Comparison of ENCODE assay signal across 25 cellular contexts in the genomic region with DNA sequence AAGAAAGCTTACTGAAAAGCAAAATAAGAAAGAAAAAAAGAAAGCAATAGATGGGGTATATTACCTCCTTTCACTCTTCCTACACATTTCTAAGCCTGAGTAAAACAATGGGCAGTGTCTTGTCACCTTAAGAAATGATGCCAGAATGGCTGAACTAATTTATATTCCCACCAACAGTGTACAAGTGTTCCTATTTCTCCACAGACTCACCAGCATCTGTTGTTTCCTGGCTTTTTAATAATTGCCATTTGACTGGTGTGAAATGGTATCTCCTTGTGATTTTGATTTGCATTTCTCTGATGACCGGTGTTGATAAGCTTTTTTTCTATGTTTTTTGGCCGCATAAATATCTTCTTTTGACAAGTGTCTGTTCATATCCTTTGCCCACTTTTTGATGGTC.
"Had no signal": no experiment of that assay in that cellular context is flagged by ENCODE, and none has a peak within 500 bp of the region (broad histone marks: within the 10 kb centered on the region; RNA-seq: fewer than 3 reads in every experiment).

No MANE protein-coding gene starts in this region.

- H3K36me3 ChIP-seq: stomach, suprapubic skin, thoracic aorta, thyroid gland, tibial artery, transverse colon, upper lobe of left lung, upper lobe of right lung, uterus, vagina had no signal

- ATAC-seq: stimulated activated effector memory CD8-positive, alpha-beta T cell treated with anti-CD3 and anti-CD28 coated beads, Interleukin-12 subunit alpha, Interleukin-12 subunit beta, amount 100 ng/mL, for 72 hours; stimulated activated memory B cell treated with anti-CD40 and anti-IgM and Interleukin-4, amounts not matched to agents 10 μg/mL and 1 μg/mL and 100 μg/mL, for 72 hours; stimulated activated naive B cell treated with anti-CD40 and anti-IgM and Interleukin-4, amounts not matched to agents 10 μg/mL and 1 μg/mL and 100 μg/mL, for 72 hours; stimulated activated naive CD8-positive, alpha-beta T cell treated with anti-CD3 and anti-CD28 coated beads, Interleukin-15, amount 100 ng/mL, for 72 hours; stimulated activated naive CD8-positive, alpha-beta T cell treated with anti-CD3 and anti-CD28 coated beads, Interleukin-15, Interleukin-2, amounts not matched to agents 100 U/mL and 50 U/mL, for 24 hours; upper lobe of right lung had no signal

- H3K9me3 ChIP-seq: stomach, suprapubic skin, testis, thoracic aorta, thyroid gland, tibial artery, transverse colon, upper lobe of right lung, uterus, vagina had no signal

- H3K4me1 ChIP-seq: stomach, suprapubic skin, testis, thyroid gland, tibial artery, transverse colon, upper lobe of left lung, upper lobe of right lung, uterus, vagina had no signal

- DNase-seq: stimulated activated CD4-positive, alpha-beta T cell treated with anti-CD3 and anti-CD28 coated beads, Interleukin-2, amount 100 ng/mL, for 48 hours; stimulated activated CD4-positive, alpha-beta T cell treated with anti-CD3 and anti-CD28 coated beads, Interleukin-4, amount 100 ng/mL, for 1 hour; stimulated activated CD4-positive, alpha-beta T cell treated with anti-CD3 and anti-CD28 coated beads, Interleukin-4, amount 100 ng/mL, for 24 hours; stimulated activated CD4-positive, alpha-beta T cell treated with anti-CD3 and anti-CD28 coated beads, Interleukin-4, amount 100 ng/mL, for 4 hours; stimulated activated CD8-positive, alpha-beta memory T cell treated with anti-CD3 and anti-CD28 coated beads, Interleukin-4, amount 100 ng/mL, for 48 hours; stimulated activated naive B cell treated with anti-CD40 and anti-IgM and Interleukin-4, amounts not matched to agents 10 μg/mL and 1 μg/mL and 100 μg/mL, for 72 hours; stimulated activated naive CD4-positive, alpha-beta T cell; stimulated activated naive CD4-positive, alpha-beta T cell treated with Interleukin-2 at 50 U/mL for 16 hours; stimulated activated naive CD8-positive, alpha-beta T cell treated with anti-CD3 and anti-CD28 coated beads, Interleukin-15, amount 100 ng/mL, for 72 hours; stimulated activated naive CD8-positive, alpha-beta T cell treated with anti-CD3 and anti-CD28 coated beads, Interleukin-15, Interleukin-2, amounts not matched to agents 100 U/mL and 50 U/mL, for 24 hours; stomach; substantia nigra; testis; thyroid gland; tibial artery; transverse colon; trophoblast cell; upper lobe of left lung; upper lobe of right lung; uterus had no signal

- H3K27me3 ChIP-seq: stomach, suprapubic skin, testis, thyroid gland, tibial artery, transverse colon, upper lobe of left lung, upper lobe of right lung, uterus, vagina had no signal

- H3K27ac ChIP-seq: stomach, suprapubic skin, testis, thoracic aorta, thyroid gland, tibial artery, transverse colon, upper lobe of left lung, upper lobe of right lung, uterus, vagina had no signal

- H3K4me3 ChIP-seq: stomach, suprapubic skin, testis, thoracic aorta, thyroid gland, tibial artery, transverse colon, upper lobe of left lung, upper lobe of right lung, uterus, vagina had no signal
